ENCODE assay signal across 8 cellular contexts in genomic region chr19:45440259-45440638, GRCh38. TPM values are rescaled to one million over a fixed set of nuclear protein-coding genes. Genes with fewer than 3 reads are reported as not detected.
DNase-seq lines count a peak whose midpoint lies in the region; ATAC-seq, FAIRE-seq and TF ChIP-seq lines count a peak whose summit lies in the region.

No MANE protein-coding gene starts in this region.

- DNase-seq in activated CD4-positive, alpha-beta T cell treated with anti-CD3 and anti-CD28 coated beads, Interleukin-2, amount 10 ng/mL, durations not matched to agents 7 days and 5 days = no peak
- no peak for DNase-seq in activated CD4-positive, alpha-beta T cell treated with anti-CD3 and anti-CD28 coated beads, Interleukin-2, amount 50 U/mL, for 1 hour
- DNase-seq in astrocyte (ENCODE audit: low read depth) (no peak), left lung (no peak), testis (no peak), H4 (ENCODE audit: low spot score) (no peak), AG20443 (ENCODE audit: low spot score) (no peak), KG1 (lab: John Stamatoyannopoulos, UW) (no peak)

- H3K27me3 ChIP-seq in astrocyte (ENCODE audit: insufficient read depth, low read length) = no peaks in the 10 kb centered on the region
- no peaks in the 10 kb centered on the region for H3K27me3 ChIP-seq in left lung
- no peaks in the 10 kb centered on the region for H3K27me3 ChIP-seq in testis

- intact Hi-C loops in left lung (cut with DNase I) (loop anchor here (5.0 kb wide), 2 partner anchors 37 to 42 kb away; no protein-coding TSS in a partner anchor), testis (cut with DNase I; ENCODE audit: low total_unique reads) (no loop called here)

- no peaks in the 10 kb centered on the region for H3K27me3 Mint-ChIP-seq in activated CD4-positive, alpha-beta T cell treated with anti-CD3 and anti-CD28 coated beads, Interleukin-2, amount 10 ng/mL, durations not matched to agents 7 days and 5 days
- H3K27me3 Mint-ChIP-seq in astrocyte (ENCODE audit: low read depth, unreplicated experiment) = no peaks in the 10 kb centered on the region

- no peak for FAIRE-seq in astrocyte (lab: Jason Lieb, UNC)

- H3K9me3 ChIP-seq in astrocyte (ENCODE audit: insufficient read depth, low read depth, low read length) = no peaks in the 10 kb centered on the region
- H3K9me3 ChIP-seq in left lung = no peaks in the 10 kb centered on the region
- H3K9me3 ChIP-seq in testis = no peaks in the 10 kb centered on the region

- peak overlapping the region; percentile 81 for H3K27ac ChIP-seq in astrocyte (ENCODE audit: low read depth, low read length)
- peak overlapping the region; percentile 92 to 93 for H3K27ac ChIP-seq in left lung
- peak overlapping the region; percentile 93 to 97 for H3K27ac ChIP-seq in testis

- WGBS in testis, 2 donors = 34 to 36% methylated on average over 8 to 9 of the region's 9 CpGs

- no peaks in the 10 kb centered on the region for H3K9me3 Mint-ChIP-seq in activated CD4-positive, alpha-beta T cell treated with anti-CD3 and anti-CD28 coated beads, Interleukin-2, amount 10 ng/mL, durations not matched to agents 7 days and 5 days
- no peaks in the 10 kb centered on the region for H3K9me3 Mint-ChIP-seq in astrocyte (ENCODE audit: unreplicated experiment)

- H3K36me3 ChIP-seq in astrocyte (ENCODE audit: insufficient read depth, low read length) = no peaks in the 10 kb centered on the region
- H3K36me3 ChIP-seq in left lung = no peaks in the 10 kb centered on the region
- H3K36me3 ChIP-seq in testis (ENCODE audit: low read depth, missing control alignments) = no peaks in the 10 kb centered on the region

- peaks cover 36% of the 10 kb centered on the region for H3K4me1 Mint-ChIP-seq in activated CD4-positive, alpha-beta T cell treated with anti-CD3 and anti-CD28 coated beads, Interleukin-2, amount 10 ng/mL, durations not matched to agents 7 days and 5 days
- peaks cover 10% of the 10 kb centered on the region for H3K4me1 Mint-ChIP-seq in astrocyte (ENCODE audit: low read depth, unreplicated experiment)

- peak overlapping the region; percentile 62 for H2AFZ ChIP-seq in astrocyte (ENCODE audit: low read depth, low read length)

- no peaks in the 10 kb centered on the region for H3K36me3 Mint-ChIP-seq in activated CD4-positive, alpha-beta T cell treated with anti-CD3 and anti-CD28 coated beads, Interleukin-2, amount 10 ng/mL, durations not matched to agents 7 days and 5 days (ENCODE audit: low read depth)
- no peaks in the 10 kb centered on the region for H3K36me3 Mint-ChIP-seq in astrocyte (ENCODE audit: low read depth, unreplicated experiment)

- ATAC-seq in left lung = no peak

- H3K4me1 ChIP-seq in astrocyte (ENCODE audit: insufficient read depth, low read length) (peaks cover 29% of the 10 kb centered on the region), left lung (peaks cover 10 to 50% of the 10 kb centered on the region in 2 donors), testis (peaks cover 16% of the 10 kb centered on the region)

- H3K27ac Mint-ChIP-seq in activated CD4-positive, alpha-beta T cell treated with anti-CD3 and anti-CD28 coated beads, Interleukin-2, amount 10 ng/mL, durations not matched to agents 7 days and 5 days = peak overlapping the region; percentile 78
- H3K27ac Mint-ChIP-seq in astrocyte (ENCODE audit: unreplicated experiment) = peak overlapping the region; percentile 68

- POLR2A ChIA-PET in activated CD4-positive, alpha-beta T cell treated with anti-CD3 and anti-CD28 coated beads, Interleukin-2, amount 10 ng/mL, durations not matched to agents 7 days and 5 days (lab: Charles Lee) = interaction anchor here (1.0 to 1.4 kb wide), 2 partner anchors 27 to 38 kb away, joined by 3 read pairs; no protein-coding TSS in a partner anchor

- H3K4me3 ChIP-seq in astrocyte (ENCODE audit: insufficient read depth, low read depth, low read length) = peak overlapping the region; percentile 69
- peak overlapping the region; percentile 51 to 62 for H3K4me3 ChIP-seq in left lung
- peak overlapping the region; percentile 66 to 81 for H3K4me3 ChIP-seq in testis

- H3K79me2 ChIP-seq in astrocyte (ENCODE audit: insufficient read depth, low read length) = no peaks in the 10 kb centered on the region

- H3K4me3 Mint-ChIP-seq in activated CD4-positive, alpha-beta T cell treated with anti-CD3 and anti-CD28 coated beads, Interleukin-2, amount 10 ng/mL, durations not matched to agents 7 days and 5 days = peak overlapping the region; percentile 71
- H3K4me3 Mint-ChIP-seq in astrocyte (ENCODE audit: unreplicated experiment) = peak overlapping the region; percentile 75

- H3K4me2 ChIP-seq in astrocyte (ENCODE audit: low read length) = peak overlapping the region; percentile 84

- no peak for TF ChIP-seq POLR2A in testis (IDR thresholded peaks at IDR 0.05)

- CTCF ChIA-PET in activated CD4-positive, alpha-beta T cell treated with anti-CD3 and anti-CD28 coated beads, Interleukin-2, amount 10 ng/mL, durations not matched to agents 7 days and 5 days (lab: Charles Lee) = interaction anchor here (0.5 to 8.6 kb wide), 30 partner anchors 9 to 716 kb away, joined by 3 to 310 read pairs (median 8); partner anchors contain the start of genes BLOC1S3, DMWD, EML2 and ERCC1

- TF ChIP-seq CTCF in astrocyte (IDR thresholded peaks at IDR 0.05; ENCODE audit: insufficient read depth, low read depth, low read length) = no peak
- TF ChIP-seq CTCF in left lung (IDR thresholded peaks at IDR 0.05) = no peak
- TF ChIP-seq CTCF in testis (IDR thresholded peaks at IDR 0.05) = no peak

- H4K20me1 ChIP-seq in astrocyte (ENCODE audit: insufficient read depth, low read length) = no peaks in the 10 kb centered on the region

- peak overlapping the region; percentile 87 for H3K9ac ChIP-seq in astrocyte (ENCODE audit: low read length)

RNA-seq across cellular contexts. Expression of gene ERCC1, which starts 16.5 kb away (rescaled TPM):
- 10 to 100 TPM; 59.9 to 66.1 TPM for total RNA-seq in activated CD4-positive, alpha-beta T cell treated with anti-CD3 and anti-CD28 coated beads, Interleukin-2, amount 10 ng/mL, durations not matched to agents 7 days and 5 days
- total RNA-seq in astrocyte (67.5 and 70.4 TPM in 2 replicates), left lung (10 to 100 TPM; 56.1 to 57.8 TPM), testis (10 to 100 TPM; 71.8 to 95.7 TPM)
- 112 TPM for polyA plus RNA-seq in testis (ENCODE audit: insufficient read depth, low read depth, low replicate concordance)
- 49.3 and 84.0 TPM in 2 replicates for total RNA-seq in H4 (2014; rRNA removed; shearing (Covaris generic))

RNA-seq across cellular contexts. Expression of gene FOSB, which starts 27.5 kb away (rescaled TPM):
- total RNA-seq in activated CD4-positive, alpha-beta T cell treated with anti-CD3 and anti-CD28 coated beads, Interleukin-2, amount 10 ng/mL, durations not matched to agents 7 days and 5 days = 10 to 100 TPM; 36.0 to 43.9 TPM
- total RNA-seq in astrocyte (8.2 and 13.3 TPM in 2 replicates), left lung (10 to 100 TPM in 1 of 2 donors, 1 to 10 TPM in 1; 7.1 to 20.4 TPM), testis (1 to 10 TPM; 1.2 to 3.9 TPM)
- 22.7 TPM for polyA plus RNA-seq in testis (ENCODE audit: insufficient read depth, low read depth, low replicate concordance)
- total RNA-seq in H4 (2014; rRNA removed; shearing (Covaris generic)) = 1.2 TPM in 1 of 2 replicates, not detected in the other

RNA-seq across cellular contexts. Expression of gene POLR1G, which starts 33.8 kb away (rescaled TPM):
- total RNA-seq in activated CD4-positive, alpha-beta T cell treated with anti-CD3 and anti-CD28 coated beads, Interleukin-2, amount 10 ng/mL, durations not matched to agents 7 days and 5 days = 1 to 10 TPM; 7.0 to 7.4 TPM
- 10.9 and 12.8 TPM in 2 replicates for total RNA-seq in astrocyte
- total RNA-seq in left lung = 1 to 10 TPM; 4.8 to 6.0 TPM
- 10 to 100 TPM; 10.2 to 12.1 TPM for total RNA-seq in testis
- polyA plus RNA-seq in testis (ENCODE audit: insufficient read depth, low read depth, low replicate concordance) = 5.8 TPM
- total RNA-seq in H4 (2014; rRNA removed; shearing (Covaris generic)) = 6.8 and 9.0 TPM in 2 replicates

RNA-seq across cellular contexts. Expression of gene PPP1R13L, which starts 35.4 kb away (rescaled TPM):
- total RNA-seq in activated CD4-positive, alpha-beta T cell treated with anti-CD3 and anti-CD28 coated beads, Interleukin-2, amount 10 ng/mL, durations not matched to agents 7 days and 5 days = 10 to 100 TPM; 15.5 to 17.7 TPM
- total RNA-seq in astrocyte = 56.6 and 56.7 TPM in 2 replicates
- total RNA-seq in left lung = 10 to 100 TPM; 30.0 to 51.4 TPM
- 10 to 100 TPM in 1 of 2 donors, 1 to 10 TPM in 1; 9.7 to 12.2 TPM for total RNA-seq in testis
- polyA plus RNA-seq in testis (ENCODE audit: insufficient read depth, low read depth, low replicate concordance) = 13.3 TPM
- 0.14 and 1.1 TPM in 2 replicates for total RNA-seq in H4 (2014; rRNA removed; shearing (Covaris generic))

RNA-seq across cellular contexts. Expression of gene RTN2, which starts 56.6 kb away (rescaled TPM):
- 1 to 10 TPM; 1.8 to 2.0 TPM for total RNA-seq in activated CD4-positive, alpha-beta T cell treated with anti-CD3 and anti-CD28 coated beads, Interleukin-2, amount 10 ng/mL, durations not matched to agents 7 days and 5 days
- total RNA-seq in astrocyte = 29.1 and 35.3 TPM in 2 replicates
- total RNA-seq in left lung = 10 to 100 TPM in 1 of 2 donors, 1 to 10 TPM in 1; 9.4 to 16.7 TPM
- 1 to 10 TPM; 5.2 to 5.3 TPM for total RNA-seq in testis
- 4.2 TPM for polyA plus RNA-seq in testis (ENCODE audit: insufficient read depth, low read depth, low replicate concordance)
- total RNA-seq in H4 (2014; rRNA removed; shearing (Covaris generic)) = 3.5 and 6.1 TPM in 2 replicates
